ENCODE assay signal across 8 cellular contexts in genomic region chr17:50546701-50547034, GRCh38. TPM values are rescaled to one million over a fixed set of nuclear protein-coding genes. Genes with fewer than 3 reads are reported as not detected.
DNase-seq lines count a peak whose midpoint lies in the region; ATAC-seq and TF ChIP-seq lines count a peak whose summit lies in the region.

No MANE protein-coding gene starts in this region.

- H3K9me3 ChIP-seq in lower lobe of right lung (no peaks in the 10 kb centered on the region), subcutaneous abdominal adipose tissue (ENCODE audit: control insufficient read depth in 5 of 5, low read length in 5 of 5) (no peaks in the 10 kb centered on the region)

- peak overlapping the region in 3 of 5 donors; percentile 33 to 75 (median 74) for H3K9ac ChIP-seq in subcutaneous abdominal adipose tissue (ENCODE audit: low read length in 5 of 5)

- ATAC-seq in activated CD8-positive, alpha-beta memory T cell treated with anti-CD3 and anti-CD28 coated beads, Interleukin-2, amount 10 ng/mL, durations not matched to agents 7 days and 5 days, result no peak
- ATAC-seq in lower lobe of right lung, result no peak
- no peak for ATAC-seq in HG02642 (IDR thresholded peaks at IDR 0.05; ENCODE audit: poor library complexity, unreplicated experiment)
- ATAC-seq in GM18858 (IDR thresholded peaks at IDR 0.05; ENCODE audit: unreplicated experiment), result no peak

- H3K9me3 Mint-ChIP-seq in activated CD8-positive, alpha-beta memory T cell treated with anti-CD3 and anti-CD28 coated beads, Interleukin-2, amount 10 ng/mL, durations not matched to agents 7 days and 5 days (ENCODE audit: low read depth), result no peaks in the 10 kb centered on the region
- H3K9me3 Mint-ChIP-seq in activated T-helper 1 cell treated with anti-CD3 and anti-CD28 coated beads, Interleukin-12 subunit alpha, Interleukin-12 subunit beta, Interleukin-2, Interleukin-4 antibody, amounts not matched to agents 30 ng/mL and 10 ng/mL and 1 ng/mL, durations not matched to agents 14 hours and 24 hours and 36 hours, result no peaks in the 10 kb centered on the region

- no peaks in the 10 kb centered on the region for H3K36me3 Mint-ChIP-seq in activated CD8-positive, alpha-beta memory T cell treated with anti-CD3 and anti-CD28 coated beads, Interleukin-2, amount 10 ng/mL, durations not matched to agents 7 days and 5 days
- no peaks in the 10 kb centered on the region for H3K36me3 Mint-ChIP-seq in activated T-helper 1 cell treated with anti-CD3 and anti-CD28 coated beads, Interleukin-12 subunit alpha, Interleukin-12 subunit beta, Interleukin-2, Interleukin-4 antibody, amounts not matched to agents 30 ng/mL and 10 ng/mL and 1 ng/mL, durations not matched to agents 14 hours and 24 hours and 36 hours (ENCODE audit: low read depth)

- peaks cover 16% of the 10 kb centered on the region for H3K4me1 Mint-ChIP-seq in activated CD8-positive, alpha-beta memory T cell treated with anti-CD3 and anti-CD28 coated beads, Interleukin-2, amount 10 ng/mL, durations not matched to agents 7 days and 5 days
- peaks cover 19% of the 10 kb centered on the region for H3K4me1 Mint-ChIP-seq in activated T-helper 1 cell treated with anti-CD3 and anti-CD28 coated beads, Interleukin-12 subunit alpha, Interleukin-12 subunit beta, Interleukin-2, Interleukin-4 antibody, amounts not matched to agents 30 ng/mL and 10 ng/mL and 1 ng/mL, durations not matched to agents 14 hours and 24 hours and 36 hours (ENCODE audit: low read depth)

- no peak for DNase-seq in activated CD8-positive, alpha-beta memory T cell treated with anti-CD3 and anti-CD28 coated beads, Interleukin-2, amount 10 ng/mL, durations not matched to agents 7 days and 5 days
- no peak for DNase-seq in activated CD8-positive, alpha-beta memory T cell treated with anti-CD3 and anti-CD28 coated beads for 24 hours
- no peak for DNase-seq in activated T-helper 1 cell treated with anti-CD3 and anti-CD28 coated beads, Interleukin-12 subunit alpha, Interleukin-12 subunit beta, Interleukin-2, Interleukin-4 antibody, amounts not matched to agents 30 ng/mL and 10 ng/mL and 1 ng/mL, durations not matched to agents 14 hours and 24 hours and 36 hours (ENCODE audit: low spot score)
- DNase-seq in lower lobe of right lung (no peak), amniotic stem cell (lab: John Stamatoyannopoulos, UW) (no peak)

- CTCF ChIA-PET in activated CD8-positive, alpha-beta memory T cell treated with anti-CD3 and anti-CD28 coated beads, Interleukin-2, amount 10 ng/mL, durations not matched to agents 7 days and 5 days (lab: Charles Lee), result interaction anchor here (0.5 to 3.2 kb wide), 16 partner anchors 11 to 233 kb away, joined by 3 to 15 read pairs (median 4); partner anchors contain the start of genes CACNA1G, LRRC59 and RSAD1

- peaks cover 9% of the 10 kb centered on the region for H3K27me3 Mint-ChIP-seq in activated CD8-positive, alpha-beta memory T cell treated with anti-CD3 and anti-CD28 coated beads, Interleukin-2, amount 10 ng/mL, durations not matched to agents 7 days and 5 days
- H3K27me3 Mint-ChIP-seq in activated T-helper 1 cell treated with anti-CD3 and anti-CD28 coated beads, Interleukin-12 subunit alpha, Interleukin-12 subunit beta, Interleukin-2, Interleukin-4 antibody, amounts not matched to agents 30 ng/mL and 10 ng/mL and 1 ng/mL, durations not matched to agents 14 hours and 24 hours and 36 hours (ENCODE audit: insufficient read depth), result peaks cover 12% of the 10 kb centered on the region

- H3K4me1 ChIP-seq in lower lobe of right lung, result peaks cover 33% of the 10 kb centered on the region
- peaks cover 6 to 26% (median 21%) of the 10 kb centered on the region in 5 donors for H3K4me1 ChIP-seq in subcutaneous abdominal adipose tissue (ENCODE audit: control insufficient read depth in 5 of 5, insufficient read depth in 5 of 5, low read length in 5 of 5)

- intact Hi-C loops in activated T-helper 1 cell treated with anti-CD3 and anti-CD28 coated beads, Interleukin-12 subunit alpha, Interleukin-12 subunit beta, Interleukin-2, Interleukin-4 antibody, amounts not matched to agents 30 ng/mL and 10 ng/mL and 1 ng/mL, durations not matched to agents 14 hours and 24 hours and 36 hours (cut with micrococcal nuclease), result loop anchor here (1.0 to 2.0 kb wide), 10 partner anchors 14 to 410 kb away; partner anchors contain the start of genes CACNA1G, LUC7L3, MYCBPAP and RSAD1
- intact Hi-C loops in lower lobe of right lung (cut with DNase I), result no loop called here

- no peaks in the 10 kb centered on the region for H3K27me3 ChIP-seq in lower lobe of right lung (ENCODE audit: low read depth)
- H3K27me3 ChIP-seq in subcutaneous abdominal adipose tissue (ENCODE audit: control insufficient read depth in 5 of 5, insufficient read depth in 4 of 5, low read length in 5 of 5), result no peaks in the 10 kb centered on the region

- H3K4me3 Mint-ChIP-seq in activated CD8-positive, alpha-beta memory T cell treated with anti-CD3 and anti-CD28 coated beads, Interleukin-2, amount 10 ng/mL, durations not matched to agents 7 days and 5 days, result peak overlapping the region; percentile 75
- peak overlapping the region; percentile 47 for H3K4me3 Mint-ChIP-seq in activated T-helper 1 cell treated with anti-CD3 and anti-CD28 coated beads, Interleukin-12 subunit alpha, Interleukin-12 subunit beta, Interleukin-2, Interleukin-4 antibody, amounts not matched to agents 30 ng/mL and 10 ng/mL and 1 ng/mL, durations not matched to agents 14 hours and 24 hours and 36 hours

- TF ChIP-seq CTCF in lower lobe of right lung (IDR thresholded peaks at IDR 0.05), result no peak

- H3K4me3 ChIP-seq in lower lobe of right lung, result peak overlapping the region; percentile 68
- H3K4me3 ChIP-seq in subcutaneous abdominal adipose tissue (ENCODE audit: low read depth in 1 of 5, low read length in 5 of 5), result peak overlapping the region in 2 of 5 donors; percentile 66 to 71

- H3K36me3 ChIP-seq in lower lobe of right lung (peaks cover 7% of the 10 kb centered on the region), subcutaneous abdominal adipose tissue (ENCODE audit: control insufficient read depth in 5 of 5, insufficient read depth in 5 of 5, low read length in 5 of 5) (peaks cover 0 to 16% (median 2%) of the 10 kb centered on the region in 5 donors)

- H3K27ac ChIP-seq in lower lobe of right lung (peak overlapping the region; percentile 85), subcutaneous abdominal adipose tissue (ENCODE audit: low read depth, low read length) (no peak overlapping the region)

- no peak overlapping the region for H3K27ac Mint-ChIP-seq in activated CD8-positive, alpha-beta memory T cell treated with anti-CD3 and anti-CD28 coated beads, Interleukin-2, amount 10 ng/mL, durations not matched to agents 7 days and 5 days
- no peak overlapping the region for H3K27ac Mint-ChIP-seq in activated T-helper 1 cell treated with anti-CD3 and anti-CD28 coated beads, Interleukin-12 subunit alpha, Interleukin-12 subunit beta, Interleukin-2, Interleukin-4 antibody, amounts not matched to agents 30 ng/mL and 10 ng/mL and 1 ng/mL, durations not matched to agents 14 hours and 24 hours and 36 hours

RNA-seq across cellular contexts. Expression of gene SPATA20, which starts 0.3 kb away (rescaled TPM):
- 10 to 100 TPM; 29.9 to 35.2 TPM for total RNA-seq in activated CD8-positive, alpha-beta memory T cell treated with anti-CD3 and anti-CD28 coated beads, Interleukin-2, amount 10 ng/mL, durations not matched to agents 7 days and 5 days
- total RNA-seq in activated T-helper 1 cell treated with anti-CD3 and anti-CD28 coated beads, Interleukin-12 subunit alpha, Interleukin-12 subunit beta, Interleukin-2, Interleukin-4 antibody, amounts not matched to agents 30 ng/mL and 10 ng/mL and 1 ng/mL, durations not matched to agents 14 hours and 24 hours and 36 hours, result 20.5 and 22.5 TPM in 2 replicates
- total RNA-seq in lower lobe of right lung, result 29.7 TPM

RNA-seq across cellular contexts. Expression of gene CACNA1G, which starts 13.8 kb away (rescaled TPM):
- total RNA-seq in activated CD8-positive, alpha-beta memory T cell treated with anti-CD3 and anti-CD28 coated beads, Interleukin-2, amount 10 ng/mL, durations not matched to agents 7 days and 5 days, result not detected
- 0.05 and 0.07 TPM in 2 replicates for total RNA-seq in activated T-helper 1 cell treated with anti-CD3 and anti-CD28 coated beads, Interleukin-12 subunit alpha, Interleukin-12 subunit beta, Interleukin-2, Interleukin-4 antibody, amounts not matched to agents 30 ng/mL and 10 ng/mL and 1 ng/mL, durations not matched to agents 14 hours and 24 hours and 36 hours
- total RNA-seq in lower lobe of right lung, result 0.21 TPM

RNA-seq across cellular contexts. Expression of gene EPN3, which starts 14.1 kb away (rescaled TPM):
- not detected for total RNA-seq in activated CD8-positive, alpha-beta memory T cell treated with anti-CD3 and anti-CD28 coated beads, Interleukin-2, amount 10 ng/mL, durations not matched to agents 7 days and 5 days
- total RNA-seq in activated T-helper 1 cell treated with anti-CD3 and anti-CD28 coated beads, Interleukin-12 subunit alpha, Interleukin-12 subunit beta, Interleukin-2, Interleukin-4 antibody, amounts not matched to agents 30 ng/mL and 10 ng/mL and 1 ng/mL, durations not matched to agents 14 hours and 24 hours and 36 hours, result not detected in 2 replicates
- total RNA-seq in lower lobe of right lung, result 1.5 TPM

RNA-seq across cellular contexts. Expression of gene MYCBPAP, which starts 38.4 kb away (rescaled TPM):
- total RNA-seq in activated CD8-positive, alpha-beta memory T cell treated with anti-CD3 and anti-CD28 coated beads, Interleukin-2, amount 10 ng/mL, durations not matched to agents 7 days and 5 days, result 10 to 100 TPM in 1 of 2 experiments, 1 to 10 TPM in 1; 6.7 to 13.9 TPM
- 2.6 and 3.8 TPM in 2 replicates for total RNA-seq in activated T-helper 1 cell treated with anti-CD3 and anti-CD28 coated beads, Interleukin-12 subunit alpha, Interleukin-12 subunit beta, Interleukin-2, Interleukin-4 antibody, amounts not matched to agents 30 ng/mL and 10 ng/mL and 1 ng/mL, durations not matched to agents 14 hours and 24 hours and 36 hours
- 3.8 TPM for total RNA-seq in lower lobe of right lung
